19 cellular contexts compared by ENCODE assay signal in the genomic region with DNA sequence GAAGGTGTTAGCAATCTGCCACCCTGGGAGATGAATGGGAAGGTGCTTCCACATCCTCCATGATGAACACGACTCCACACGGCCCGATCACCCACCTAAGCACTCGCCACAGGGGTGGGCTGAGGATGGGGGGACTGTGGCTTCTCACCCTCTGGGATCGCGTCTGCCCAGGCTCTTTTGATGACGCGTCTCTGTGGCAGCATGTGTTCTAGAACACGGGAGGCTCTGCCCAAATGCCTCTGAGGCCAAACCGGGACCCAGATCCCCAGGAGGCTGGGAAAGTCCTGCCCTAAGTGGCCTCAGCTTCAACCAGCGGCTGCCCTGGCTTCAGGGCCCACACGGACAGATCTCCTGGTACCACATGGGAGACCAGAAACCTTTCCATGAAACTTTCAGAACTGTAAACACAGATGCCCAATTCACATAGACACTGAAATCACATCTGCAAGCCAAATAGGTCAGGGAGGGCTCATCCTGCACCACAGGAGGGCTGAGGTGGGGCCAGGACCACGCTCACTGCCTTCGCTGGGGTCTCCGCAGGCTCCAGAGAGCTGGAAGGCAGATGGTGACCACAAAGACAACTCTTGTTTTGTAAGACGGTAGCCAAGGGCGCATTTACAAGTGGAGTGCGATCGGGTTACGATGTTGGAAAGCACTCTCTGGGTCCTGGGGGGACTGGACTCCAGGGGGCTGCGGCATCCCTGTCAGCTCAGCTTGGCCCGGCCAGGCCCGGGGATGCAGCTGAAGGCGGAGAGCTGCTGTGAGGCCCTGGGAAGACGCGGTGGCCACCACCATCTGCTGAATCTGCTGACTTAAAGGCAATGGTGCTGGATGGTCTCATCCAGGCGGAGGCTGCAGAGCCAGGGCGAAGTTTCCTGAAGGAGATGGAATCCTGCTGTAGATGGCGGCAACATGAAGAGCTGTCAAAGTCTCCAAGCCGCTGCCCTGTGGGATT.
"Had no signal": no experiment of that assay in that cellular context is flagged by ENCODE, and none has a peak within 500 bp of the region (broad histone marks: within the 10 kb centered on the region; RNA-seq: fewer than 3 reads in every experiment).

No MANE protein-coding gene starts in this region.

- H3K36me3 ChIP-seq: adrenal gland, breast epithelium, WERI-Rb-1 had no signal

- FAIRE-seq: astrocyte, endometrium, keratinocyte had no signal

- DNase-seq: activated CD4-positive, alpha-beta T cell treated with anti-CD3 and anti-CD28 coated beads, Interleukin-2, amount 50 U/mL, for 4 hours; activated gamma-delta T cell treated with Interleukin-2 at 50 U/mL for 16 hours; adrenal gland; cortex of kidney; erythroblast; foreskin melanocyte; hypothalamus; nucleus accumbens; stimulated activated CD4-positive, alpha-beta T cell treated with anti-CD3 and anti-CD28 coated beads, Interleukin-12 subunit alpha, Interleukin-12 subunit beta, amount 100 ng/mL, for 4 hours; stimulated activated CD4-positive, alpha-beta T cell treated with anti-CD3 and anti-CD28 coated beads, Interleukin-1b, Interleukin-23, amount 100 ng/mL, for 48 hours; stimulated activated CD8-positive, alpha-beta memory T cell treated with anti-CD3 and anti-CD28 coated beads, Interleukin-4, amount 100 ng/mL, for 48 hours; stimulated activated naive CD4-positive, alpha-beta T cell; WERI-Rb-1 had no signal

- H3K4me3 ChIP-seq: adrenal gland, breast epithelium had no signal

- ATAC-seq: activated naive CD4-positive, alpha-beta T cell treated with anti-CD3 and anti-CD28 coated beads, Interleukin-2, amount 50 U/mL, for 72 hours; left lobe of liver had no signal

- H3K4me1 ChIP-seq: adrenal gland, breast epithelium had no signal

- H3K9me3 ChIP-seq: adrenal gland, breast epithelium had no signal

- H3K27ac ChIP-seq: adrenal gland, breast epithelium, WERI-Rb-1 had no signal

- H3K27me3 ChIP-seq: adrenal gland had no signal
